Comparison of ENCODE assay signal across 8 cellular contexts in genomic region chr5:54440456-54440893, GRCh38. TPM values are rescaled to one million over a fixed set of nuclear protein-coding genes. Genes with fewer than 3 reads are reported as not detected.
DNase-seq lines count a peak whose midpoint lies in the region; ATAC-seq and TF ChIP-seq lines count a peak whose summit lies in the region.

No MANE protein-coding gene starts in this region.

- no peaks in the 10 kb centered on the region for H3K36me3 Mint-ChIP-seq in activated naive CD8-positive, alpha-beta T cell treated with anti-CD3 and anti-CD28 coated beads, Interleukin-2, amount 50 U/mL, for 24 hours (ENCODE audit: low read depth)

- no peaks in the 10 kb centered on the region for H3K9me3 Mint-ChIP-seq in activated naive CD8-positive, alpha-beta T cell treated with anti-CD3 and anti-CD28 coated beads, Interleukin-2, amount 50 U/mL, for 24 hours

- no peak for TF ChIP-seq CTCF in GM10266 (IDR thresholded peaks at IDR 0.05; ENCODE audit: control insufficient read depth, insufficient read depth, low read depth, missing control alignments)
- no peak for TF ChIP-seq CTCF in left lung (IDR thresholded peaks at IDR 0.05)

- H3K36me3 ChIP-seq in left lung, result no peaks in the 10 kb centered on the region

- ATAC-seq in GM21367 (IDR thresholded peaks at IDR 0.05; ENCODE audit: unreplicated experiment) (peak; percentile 87), HG03439 (IDR thresholded peaks at IDR 0.05; ENCODE audit: unreplicated experiment) (peak; percentile 88), left lung (no peak)
- ATAC-seq in activated naive CD8-positive, alpha-beta T cell treated with anti-CD3 and anti-CD28 coated beads, Interleukin-2, amount 50 U/mL, for 24 hours, result peak; percentile 33

- no peaks in the 10 kb centered on the region for H3K9me3 ChIP-seq in left lung

- intact Hi-C loops in left lung (cut with DNase I), result no loop called here
- intact Hi-C loops in head of caudate nucleus (cut with DNase I), result no loop called here

- no peaks in the 10 kb centered on the region for H3K27me3 ChIP-seq in left lung

- peaks cover 16% of the 10 kb centered on the region for H3K4me1 Mint-ChIP-seq in activated naive CD8-positive, alpha-beta T cell treated with anti-CD3 and anti-CD28 coated beads, Interleukin-2, amount 50 U/mL, for 24 hours

- DNase-seq in GM10266 (ENCODE audit: extremely low spot score) (peak; percentile 42), iPS-NIHi7 (ENCODE audit: extremely low spot score) (no peak), left lung (no peak), ACHN (no peak), head of caudate nucleus (no peak)
- DNase-seq in activated naive CD8-positive, alpha-beta T cell treated with anti-CD3 and anti-CD28 coated beads, Interleukin-2, amount 50 U/mL, for 24 hours, result no peak

- H3K27ac Mint-ChIP-seq in activated naive CD8-positive, alpha-beta T cell treated with anti-CD3 and anti-CD28 coated beads, Interleukin-2, amount 50 U/mL, for 24 hours, result peak overlapping the region; percentile 63

- no peak overlapping the region for H3K4me3 Mint-ChIP-seq in activated naive CD8-positive, alpha-beta T cell treated with anti-CD3 and anti-CD28 coated beads, Interleukin-2, amount 50 U/mL, for 24 hours

- H3K27me3 Mint-ChIP-seq in activated naive CD8-positive, alpha-beta T cell treated with anti-CD3 and anti-CD28 coated beads, Interleukin-2, amount 50 U/mL, for 24 hours, result no peaks in the 10 kb centered on the region

- H3K4me3 ChIP-seq in left lung, result no peak overlapping the region

- H3K27ac ChIP-seq in left lung, result no peak overlapping the region

- in situ Hi-C loops in ACHN (cut with HindIII; ENCODE audit: low pct_ligation_motif_present, low pct_unique_long_range_greater_than_20kb, low sequenced_read_pairs), result no loop called here

- no peaks in the 10 kb centered on the region for H3K4me1 ChIP-seq in left lung

RNA-seq across cellular contexts. Expression of gene HSPB3, which starts 15.0 kb away (rescaled TPM):
- total RNA-seq in left lung, result 1 to 10 TPM in 1 of 2 donors, under 1 TPM in 1; 0.32 to 1.1 TPM
